ENCODE assay signal across 10 cellular contexts in the genomic region with DNA sequence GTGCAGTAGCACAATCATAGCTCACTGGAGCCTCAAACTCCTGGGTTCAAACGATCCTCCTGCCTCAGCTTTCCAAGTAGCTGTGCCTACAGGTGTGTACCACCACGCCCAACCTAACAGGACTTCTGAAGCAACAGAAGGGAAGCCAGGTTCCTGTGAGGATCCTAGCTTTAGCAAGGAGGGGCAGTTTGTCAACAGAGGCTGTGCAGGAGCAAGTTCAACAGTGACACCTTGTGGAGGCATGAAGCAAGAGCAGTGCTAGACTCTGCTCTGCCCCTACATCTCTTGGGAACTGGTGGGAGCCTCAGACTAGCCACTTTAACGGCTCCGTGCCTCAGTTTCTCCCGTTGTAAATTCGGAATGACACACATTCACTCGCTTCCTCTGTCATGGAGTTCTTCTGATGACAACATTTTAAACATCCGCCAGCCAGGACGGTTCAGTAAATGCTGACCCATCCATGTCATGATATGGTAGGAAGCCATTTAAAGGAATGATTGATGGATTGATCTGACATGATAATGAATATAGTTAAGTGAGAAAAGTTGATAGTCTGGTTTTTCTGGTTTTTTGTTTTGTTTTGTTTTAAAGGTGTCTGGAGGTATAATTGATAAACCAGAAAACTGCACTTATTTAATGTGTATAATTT.
A peak's percentile ranks its signal among the peaks of the same experiment; 100 is the strongest.
DNase-seq lines count a peak whose midpoint lies in the region; ATAC-seq, FAIRE-seq and TF ChIP-seq lines count a peak whose summit lies in the region.
"Had no signal": no experiment of that assay in that cellular context is flagged by ENCODE, and none has a peak within 500 bp of the region (broad histone marks: within the 10 kb centered on the region; RNA-seq: fewer than 3 reads in every experiment).

No MANE protein-coding gene starts in this region.

- H3K9me2 ChIP-seq in HCT116 (ENCODE audit: insufficient read depth), result no peaks in the 10 kb centered on the region

- H4K20me1 ChIP-seq in HCT116 (ENCODE audit: insufficient read depth), result no peaks in the 10 kb centered on the region

- DNase-seq in D721Med (ENCODE audit: insufficient read length, low spot score) (peak; percentile 52), HCT116 (ENCODE audit: low read depth, low spot score) (peak; percentile 64), RWPE2 (ENCODE audit: low spot score) (no peak), fibroblast of the aortic adventitia (ENCODE audit: low read depth) (no peak), AG08395 (ENCODE audit: low spot score) (no peak)
- no peak for DNase-seq in stimulated activated naive B cell treated with anti-CD40 and anti-IgM and Interleukin-4, amounts not matched to agents 10 μg/mL and 1 μg/mL and 100 μg/mL, for 72 hours

- H3K27ac Mint-ChIP-seq in stimulated activated naive B cell treated with anti-CD40 and anti-IgM and Interleukin-4, amounts not matched to agents 10 μg/mL and 1 μg/mL and 100 μg/mL, for 72 hours, result no peak overlapping the region
- H3K27ac Mint-ChIP-seq: stimulated activated naive CD8-positive, alpha-beta T cell treated with anti-CD3 and anti-CD28 coated beads, Interleukin-15, Interleukin-2, amounts not matched to agents 100 ng/mL and 50 ng/mL, for 24 hours had no signal

- H3K27me3 Mint-ChIP-seq in stimulated activated naive B cell treated with anti-CD40 and anti-IgM and Interleukin-4, amounts not matched to agents 10 μg/mL and 1 μg/mL and 100 μg/mL, for 72 hours, result peaks cover 0 to 6% of the 10 kb centered on the region in 2 donors
- H3K27me3 Mint-ChIP-seq: stimulated activated naive CD8-positive, alpha-beta T cell treated with anti-CD3 and anti-CD28 coated beads, Interleukin-15, Interleukin-2, amounts not matched to agents 100 ng/mL and 50 ng/mL, for 24 hours had no signal

- H3K4me1 ChIP-seq in HCT116 (ENCODE audit: control insufficient read depth in 1 of 2, insufficient read depth in 2 of 2, low read length in 2 of 2) (peaks cover 0 to 4% of the 10 kb centered on the region in 2 experiments; a peak in 2 of 4 replicates), RWPE2 (ENCODE audit: insufficient read depth, poor library complexity, severe bottlenecking) (no peaks in the 10 kb centered on the region)

- H3K27me3 ChIP-seq in HCT116 (ENCODE audit: insufficient read depth, low read length), result no peaks in the 10 kb centered on the region
- no peaks in the 10 kb centered on the region for H3K27me3 ChIP-seq in RWPE2 (ENCODE audit: insufficient read depth, poor library complexity, severe bottlenecking)

- H3K9me3 ChIP-seq in HCT116 (ENCODE audit: control insufficient read depth in 1 of 2, insufficient read depth in 1 of 2, low read depth in 1 of 2, low read length in 2 of 2) (peaks cover 11% of the 10 kb centered on the region in 2 experiments; a peak in 3 of 4 replicates), RWPE2 (ENCODE audit: severe bottlenecking) (peaks cover 2% of the 10 kb centered on the region)

- H3K79me2 ChIP-seq in HCT116 (ENCODE audit: insufficient read depth, low read length), result no peaks in the 10 kb centered on the region

- H3K4me3 ChIP-seq in HCT116 (replicated peaks in 1 of 2; ENCODE audit: low read depth in 1 of 2, low read length in 2 of 2) (no peak overlapping the region), RWPE2 (ENCODE audit: severe bottlenecking) (no peak overlapping the region), fibroblast of the aortic adventitia (ENCODE audit: low read depth, low read length) (no peak overlapping the region)
- H3K4me3 ChIP-seq: SK-N-MC had no signal

- RAD21 ChIA-PET in HCT116 (lab: Charles Lee; ENCODE audit: low non-redundant PET in 1 of 2, low total read pairs in 2 of 2, uncharacterized antibody in 2 of 2, unreplicated experiment in 2 of 2), result interaction anchor here in 1 of 2 experiments (1.0 kb wide), 1 partner anchor 370 kb away, joined by 3 read pairs; a partner anchor contains a TSS

- no peaks in the 10 kb centered on the region for H3K36me3 ChIP-seq in HCT116 (ENCODE audit: control insufficient read depth in 1 of 2, insufficient read depth in 2 of 2, low read length in 2 of 2)
- no peaks in the 10 kb centered on the region for H3K36me3 ChIP-seq in RWPE2 (ENCODE audit: low read depth)

- BruUV-seq in HCT116 (replicated peaks; lab: Mats Ljungman, UMichigan), result no TSS peak

- H2AFZ ChIP-seq in HCT116 (ENCODE audit: low read depth, low read length, poor library complexity, severe bottlenecking), result no peak overlapping the region

- H3K27ac ChIP-seq in HCT116 (ENCODE audit: low read depth, low read length) (no peak overlapping the region), RWPE2 (ENCODE audit: poor library complexity, severe bottlenecking) (no peak overlapping the region)
- H3K27ac ChIP-seq: SK-N-MC had no signal

- TF ChIP-seq CTCF in D721Med (IDR thresholded peaks at IDR 0.05; ENCODE audit: insufficient read depth, missing control alignments) (peak; percentile 43), HCT116 (IDR thresholded peaks at IDR 0.05 in 2 of 3, conservative IDR thresholded peaks at IDR 0.05 in 1 of 3; ENCODE audit: borderline replicate concordance in 1 of 3, insufficient read depth in 1 of 3, low read depth in 2 of 3, low read length in 2 of 3) (peak; percentile 66 to 84 (median 77); a peak in 5 of 6 replicates), RWPE2 (IDR thresholded peaks at IDR 0.05; ENCODE audit: poor library complexity, severe bottlenecking) (peak; percentile 49), fibroblast of the aortic adventitia (IDR thresholded peaks at IDR 0.05; ENCODE audit: insufficient read depth, low read length) (peak; percentile 44)

- no peak overlapping the region for H3K4me2 ChIP-seq in HCT116 (ENCODE audit: low read length)

- peaks cover 2 to 17% of the 10 kb centered on the region in 2 donors for H3K36me3 Mint-ChIP-seq in stimulated activated naive B cell treated with anti-CD40 and anti-IgM and Interleukin-4, amounts not matched to agents 10 μg/mL and 1 μg/mL and 100 μg/mL, for 72 hours

- POLR2A ChIA-PET in HCT116 (lab: Charles Lee), result no interaction called here

- peak; percentile 81 for TF ChIP-seq RAD21 in HCT116 (IDR thresholded peaks at IDR 0.05; ENCODE audit: low read depth)

- H3K9ac ChIP-seq in HCT116 (ENCODE audit: low read length), result no peak overlapping the region

- peaks cover 18 to 22% of the 10 kb centered on the region in 2 donors for H3K4me1 Mint-ChIP-seq in stimulated activated naive B cell treated with anti-CD40 and anti-IgM and Interleukin-4, amounts not matched to agents 10 μg/mL and 1 μg/mL and 100 μg/mL, for 72 hours

- no peak for TF ChIP-seq POLR2A in HCT116 (IDR thresholded peaks at IDR 0.05; ENCODE audit: borderline replicate concordance, extremely low read depth, insufficient read depth, insufficient read length)

- H3K9me3 Mint-ChIP-seq in stimulated activated naive B cell treated with anti-CD40 and anti-IgM and Interleukin-4, amounts not matched to agents 10 μg/mL and 1 μg/mL and 100 μg/mL, for 72 hours, result peaks cover 9 to 11% of the 10 kb centered on the region in 2 donors

- no peak overlapping the region for H3K4me3 Mint-ChIP-seq in stimulated activated naive B cell treated with anti-CD40 and anti-IgM and Interleukin-4, amounts not matched to agents 10 μg/mL and 1 μg/mL and 100 μg/mL, for 72 hours

- no peak for ATAC-seq in HCT116
- no peak for ATAC-seq in RWPE2 (ENCODE audit: low read depth)
- ATAC-seq in stimulated activated naive B cell treated with anti-CD40 and anti-IgM and Interleukin-4, amounts not matched to agents 10 μg/mL and 1 μg/mL and 100 μg/mL, for 72 hours (replicated peaks), result no peak
- ATAC-seq in HG02588 (IDR thresholded peaks at IDR 0.05; ENCODE audit: unreplicated experiment), result no peak
- ATAC-seq in GM18867 (IDR thresholded peaks at IDR 0.05; ENCODE audit: unreplicated experiment), result no peak

- FAIRE-seq in D721Med (lab: Jason Lieb, UNC), result no peak

- CTCF ChIA-PET in HCT116 (lab: Charles Lee), result interaction anchor here (0.6 to 1.3 kb wide), 4 partner anchors 11 to 413 kb away, joined by 3 to 9 read pairs (median 4); a partner anchor contains a TSS

- intact Hi-C loops in HCT116 (cut with micrococcal nuclease), result loop anchor here (5.0 kb wide), 1 partner anchor 237 kb away; no protein-coding TSS in a partner anchor

TF ChIP-seq in HCT116, 20 proteins besides CTCF, POLR2A, EP300 and RAD21:
- TF ChIP-seq CBX3 (IDR thresholded peaks at IDR 0.05; ENCODE audit: low read depth), result peak; percentile 98
- TF ChIP-seq, protein P1, sequence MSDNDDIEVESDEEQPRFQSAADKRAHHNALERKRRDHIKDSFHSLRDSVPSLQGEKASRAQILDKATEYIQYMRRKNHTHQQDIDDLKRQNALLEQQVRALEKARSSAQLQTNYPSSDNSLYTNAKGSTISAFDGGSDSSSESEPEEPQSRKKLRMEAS (IDR thresholded peaks at IDR 0.05), result no peak
TF ChIP-seq in HCT116: peak in this region for 1.

Comparison
In these comparisons a context has a peak if more than half of its experiments do, and no peak if none do; other contexts are left out.
1. DNase-seq: peak in D721Med (single experiment) and HCT116 (single experiment); none in RWPE2 (single experiment), fibroblast of the aortic adventitia (single experiment), stimulated activated naive B cell treated with anti-CD40 and anti-IgM and Interleukin-4, amounts not matched to agents 10 μg/mL and 1 μg/mL and 100 μg/mL, for 72 hours (single experiment) and AG08395 (single experiment).
2. Peak in every context shown above with its lines, with median percentiles within 50 percentile points of each other: CTCF ChIP-seq.